In genomic region chr11:59968395-59968783, GRCh38 we compare ENCODE assay signal across 11 cellular contexts. TPM values are rescaled to one million over a fixed set of nuclear protein-coding genes. Genes with fewer than 3 reads are reported as not detected.
"Had no signal": no experiment of that assay in that cellular context is flagged by ENCODE, and none has a peak within 500 bp of the region (broad histone marks: within the 10 kb centered on the region; RNA-seq: fewer than 3 reads in every experiment).

No MANE protein-coding gene starts in this region.

- H2AFZ ChIP-seq: GM23248 had no signal

- H3K9me3 Mint-ChIP-seq: H9 had no signal

- H3K4me1 ChIP-seq: HAP-1 had no signal

- ATAC-seq: HCT116 had no signal

- DNase-seq: GM23248, GOT3, H7, H9, HCEC 1CT, HFFc6 had no signal

- H3K9me3 ChIP-seq: HAP-1 had no signal

- H3K27ac ChIP-seq: GM23248 had no signal

- H3K9ac ChIP-seq: GM23248 had no signal

- H3K4me3 Mint-ChIP-seq: H9, HFFc6 had no signal

- H3K4me3 ChIP-seq: GM23248, HAP-1 had no signal

- H3K27ac Mint-ChIP-seq: H9, HFFc6 had no signal

- FAIRE-seq: H1, H54 had no signal

- H3K36me3 ChIP-seq: HAP-1 had no signal

RNA-seq across cellular contexts. Expression of gene OOSP4A, which starts 4.6 kb away (rescaled TPM):
- total RNA-seq: GM23248, H1, H4, H7, H9, HFFc6 had no signal
- polyA plus RNA-seq: GM23248, H1 had no signal

RNA-seq across cellular contexts. Expression of gene OOSP1, which starts 30.2 kb away (rescaled TPM):
- total RNA-seq: GM23248, H1, H4, H7, H9, HFFc6 had no signal
- polyA plus RNA-seq: GM23248, H1 had no signal

RNA-seq across cellular contexts. Expression of gene OOSP4B, which starts 48.6 kb away (rescaled TPM):
- total RNA-seq: GM23248, H1, H4, H7, H9, HFFc6 had no signal
- polyA plus RNA-seq: GM23248, H1 had no signal
